ENCODE assay signal across 31 cellular contexts in genomic region chr4:124092101-124093057, GRCh38.
DNase-seq lines count a peak whose midpoint lies in the region; ATAC-seq and TF ChIP-seq lines count a peak whose summit lies in the region.
"Had no signal": no experiment of that assay in that cellular context is flagged by ENCODE, and none has a peak within 500 bp of the region (broad histone marks: within the 10 kb centered on the region; RNA-seq: fewer than 3 reads in every experiment).

No MANE protein-coding gene starts in this region.

- peak; percentile 20 for ATAC-seq in Right ventricle myocardium superior (ENCODE audit: poor library complexity)
- no peak for ATAC-seq in naive thymus-derived CD4-positive, alpha-beta T cell
- no peak for ATAC-seq in HG03097 (IDR thresholded peaks at IDR 0.05; ENCODE audit: low FRiP score, unreplicated experiment)
- ATAC-seq: A549 had no signal

- CTCF ChIA-PET in naive thymus-derived CD4-positive, alpha-beta T cell (lab: Charles Lee), result no interaction called here

- H3K27me3 Mint-ChIP-seq in naive thymus-derived CD4-positive, alpha-beta T cell, result no peaks in the 10 kb centered on the region
- H3K27me3 Mint-ChIP-seq: activated naive CD4-positive, alpha-beta T cell treated with anti-CD3 and anti-CD28 coated beads, Interleukin-2, amount 50 U/mL, for 24 hours; CD4-positive, CD25-positive, alpha-beta regulatory T cell had no signal

- H3K9me3 Mint-ChIP-seq in naive thymus-derived CD4-positive, alpha-beta T cell, result peaks cover 0 to 12% (median 0%) of the 10 kb centered on the region in 11 donors

- H3K4me1 ChIP-seq in right atrium auricular region, result peaks cover 0 to 9% of the 10 kb centered on the region in 2 donors
- H3K4me1 ChIP-seq in naive thymus-derived CD4-positive, alpha-beta T cell (ENCODE audit: control insufficient read depth in 2 of 2, insufficient read depth in 2 of 2, low read length in 2 of 2), result no peaks in the 10 kb centered on the region
- H3K4me1 ChIP-seq: A549, Peyer's patch, SJCRH30, testis had no signal

- H3K4me3 Mint-ChIP-seq in naive thymus-derived CD4-positive, alpha-beta T cell, result no peak overlapping the region
- H3K4me3 Mint-ChIP-seq: activated naive CD4-positive, alpha-beta T cell treated with anti-CD3 and anti-CD28 coated beads, Interleukin-2, amount 50 U/mL, for 24 hours; CD4-positive, CD25-positive, alpha-beta regulatory T cell; nephron progenitor cell had no signal

- no peaks in the 10 kb centered on the region for H3K27me3 ChIP-seq in right atrium auricular region
- no peaks in the 10 kb centered on the region for H3K27me3 ChIP-seq in naive thymus-derived CD4-positive, alpha-beta T cell (ENCODE audit: control insufficient read depth in 2 of 2, insufficient read depth in 2 of 2, low read length in 2 of 2)
- H3K27me3 ChIP-seq: MG63, Peyer's patch, SJCRH30, testis had no signal

- DNase-seq in Right ventricle myocardium superior (no peak), right atrium auricular region (ENCODE audit: low spot score) (no peak), fibroblast of mammary gland (ENCODE audit: low read depth) (peak; percentile 61), kidney tubule cell (ENCODE audit: low spot score) (peak; percentile 18), DMS53 (lab: John Stamatoyannopoulos, UW) (no peak), mesenteric fat pad (ENCODE audit: low spot score) (no peak)
- no peak for DNase-seq in naive thymus-derived CD4-positive, alpha-beta T cell
- DNase-seq: activated CD4-positive, alpha-beta T cell treated with anti-CD3 and anti-CD28 coated beads for 48 hours; AML-193; CD4-positive, CD25-positive, alpha-beta regulatory T cell; effector CD8-positive, alpha-beta T cell; EL; foreskin fibroblast; GOT3; MG63; NCI-H1105; NCI-H2029; NCI-H226; nephron progenitor cell; Peyer's patch; SJCRH30; small intestine; stimulated activated naive CD4-positive, alpha-beta T cell treated with Interleukin-2 at 50 U/mL for 16 hours; T1000; testis; WERI-Rb-1 had no signal

- no peaks in the 10 kb centered on the region for H3K9me3 ChIP-seq in right atrium auricular region
- no peaks in the 10 kb centered on the region for H3K9me3 ChIP-seq in naive thymus-derived CD4-positive, alpha-beta T cell (ENCODE audit: control insufficient read depth in 2 of 3, low read length in 3 of 3)
- H3K9me3 ChIP-seq: A549, MG63, Peyer's patch, SJCRH30, testis had no signal

- POLR2A ChIA-PET in naive thymus-derived CD4-positive, alpha-beta T cell (lab: Charles Lee), result no interaction called here

- H3K36me3 Mint-ChIP-seq in naive thymus-derived CD4-positive, alpha-beta T cell, result peaks cover 0 to 4% (median 0%) of the 10 kb centered on the region in 5 donors
- H3K36me3 Mint-ChIP-seq: activated naive CD4-positive, alpha-beta T cell treated with anti-CD3 and anti-CD28 coated beads, Interleukin-2, amount 50 U/mL, for 24 hours; CD4-positive, CD25-positive, alpha-beta regulatory T cell had no signal

- no peak overlapping the region for H3K4me3 ChIP-seq in right atrium auricular region
- H3K4me3 ChIP-seq in fibroblast of mammary gland (ENCODE audit: control insufficient read depth, low read depth, low read length), result no peak overlapping the region
- no peak overlapping the region for H3K4me3 ChIP-seq in naive thymus-derived CD4-positive, alpha-beta T cell (ENCODE audit: low read length)
- H3K4me3 ChIP-seq: A549, coronary artery, lung, MG63, Peyer's patch, SJCRH30, testis had no signal

- H3K4me1 Mint-ChIP-seq in naive thymus-derived CD4-positive, alpha-beta T cell, result no peaks in the 10 kb centered on the region
- H3K4me1 Mint-ChIP-seq: activated naive CD4-positive, alpha-beta T cell treated with anti-CD3 and anti-CD28 coated beads, Interleukin-2, amount 50 U/mL, for 24 hours; CD4-positive, CD25-positive, alpha-beta regulatory T cell had no signal

- H3K27ac Mint-ChIP-seq in naive thymus-derived CD4-positive, alpha-beta T cell, result no peak overlapping the region
- H3K27ac Mint-ChIP-seq: activated naive CD4-positive, alpha-beta T cell treated with anti-CD3 and anti-CD28 coated beads, Interleukin-2, amount 50 U/mL, for 24 hours; CD4-positive, CD25-positive, alpha-beta regulatory T cell; nephron progenitor cell had no signal

- TF ChIP-seq CTCF in right atrium auricular region (IDR thresholded peaks at IDR 0.05), result no peak
- TF ChIP-seq CTCF in fibroblast of mammary gland (conservative IDR thresholded peaks at IDR 0.05; ENCODE audit: control insufficient read depth, insufficient read depth, low read depth, low read length), result no peak

- no peaks in the 10 kb centered on the region for H3K36me3 ChIP-seq in right atrium auricular region
- H3K36me3 ChIP-seq in naive thymus-derived CD4-positive, alpha-beta T cell (ENCODE audit: control insufficient read depth in 2 of 3, insufficient read depth in 3 of 3, low read length in 3 of 3), result no peaks in the 10 kb centered on the region
- H3K36me3 ChIP-seq: MG63, Peyer's patch, SJCRH30, WERI-Rb-1 had no signal

- intact Hi-C loops in Right ventricle myocardium superior (cut with DNase I), result no loop called here
- intact Hi-C loops in naive thymus-derived CD4-positive, alpha-beta T cell (cut with micrococcal nuclease), result no loop called here

- H3K27ac ChIP-seq in right atrium auricular region, result peak overlapping the region in 1 of 2 donors; percentile 44
- H3K27ac ChIP-seq in naive thymus-derived CD4-positive, alpha-beta T cell (ENCODE audit: low read depth, low read length), result no peak overlapping the region
- H3K27ac ChIP-seq: A549, coronary artery, SJCRH30, testis, WERI-Rb-1 had no signal

Comparison
In these comparisons a context has a peak if more than half of its experiments do, and no peak if none do; other contexts are left out.
1. DNase-seq: peak in fibroblast of mammary gland (single experiment) and kidney tubule cell (single experiment); none in Right ventricle myocardium superior (single experiment), right atrium auricular region (single experiment), DMS53 (single experiment), naive thymus-derived CD4-positive, alpha-beta T cell (0 of 9) and mesenteric fat pad (single experiment).